1 cellular context compared by ENCODE assay signal in the genomic region with DNA sequence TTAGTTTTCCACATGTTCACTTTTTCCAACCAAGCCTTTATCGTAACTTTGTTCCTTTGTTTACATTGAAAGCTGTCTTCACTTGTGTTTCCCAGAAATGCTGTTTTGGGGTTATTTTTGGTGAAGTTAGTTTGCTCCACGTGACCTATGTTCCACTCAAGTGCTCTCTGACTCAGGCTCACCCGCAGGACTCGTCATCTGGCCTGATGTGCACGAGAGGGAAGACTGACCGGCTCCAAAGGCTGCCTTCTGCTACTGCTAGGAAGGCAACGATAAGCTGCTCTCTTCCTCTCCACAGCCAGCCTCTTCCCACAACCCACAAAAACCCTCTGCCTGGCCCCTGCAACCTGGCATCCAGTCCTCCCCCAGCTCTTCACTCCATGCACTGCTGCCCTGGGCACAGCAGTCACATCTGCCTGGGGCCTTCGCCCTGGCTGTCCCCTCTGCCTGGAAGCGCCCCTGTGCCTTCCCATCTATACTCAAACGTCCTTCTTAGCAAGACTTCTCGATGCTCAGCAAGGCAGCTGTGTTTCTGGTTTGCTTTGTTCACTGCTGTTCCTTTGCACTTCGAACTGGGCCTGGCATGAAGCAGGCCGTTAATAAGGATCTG.
TF ChIP-seq lines count a peak whose summit lies in the region.

No MANE protein-coding gene starts in this region.

TF ChIP-seq in IMR-90, 13 proteins besides CTCF, POLR2A, EP300 and RAD21:
- TF ChIP-seq RCOR1 (IDR thresholded peaks at IDR 0.05; ENCODE audit: insufficient replicate concordance, low read length) (no peak), CHD1 (IDR thresholded peaks at IDR 0.05; ENCODE audit: low read depth, low read length) (no peak), MAFK (IDR thresholded peaks at IDR 0.05; ENCODE audit: low read depth, low read length) (no peak), SMC3 (IDR thresholded peaks at IDR 0.05; ENCODE audit: low read depth, low read length) (no peak), NFE2L2 (IDR thresholded peaks at IDR 0.05; ENCODE audit: low read depth, low read length) (no peak), FOS (IDR thresholded peaks at IDR 0.05; ENCODE audit: low read depth, low read length) (peak; percentile 85), BHLHE40 (IDR thresholded peaks at IDR 0.05; ENCODE audit: low read depth, low read length) (peak; percentile 99), MAZ (IDR thresholded peaks at IDR 0.05; ENCODE audit: borderline replicate concordance, low read depth, low read length) (no peak; the same call in 1 of the 2 replicates), MXI1 (IDR thresholded peaks at IDR 0.05; ENCODE audit: borderline replicate concordance, low read depth, low read length) (peak; percentile 18; the same call in 1 of the 2 replicates), CEBPB (IDR thresholded peaks at IDR 0.05; ENCODE audit: low read depth, low read length) (no peak), RFX5 (IDR thresholded peaks at IDR 0.05; ENCODE audit: low read depth, low read length) (no peak)
- TF ChIP-seq, protein P1, sequence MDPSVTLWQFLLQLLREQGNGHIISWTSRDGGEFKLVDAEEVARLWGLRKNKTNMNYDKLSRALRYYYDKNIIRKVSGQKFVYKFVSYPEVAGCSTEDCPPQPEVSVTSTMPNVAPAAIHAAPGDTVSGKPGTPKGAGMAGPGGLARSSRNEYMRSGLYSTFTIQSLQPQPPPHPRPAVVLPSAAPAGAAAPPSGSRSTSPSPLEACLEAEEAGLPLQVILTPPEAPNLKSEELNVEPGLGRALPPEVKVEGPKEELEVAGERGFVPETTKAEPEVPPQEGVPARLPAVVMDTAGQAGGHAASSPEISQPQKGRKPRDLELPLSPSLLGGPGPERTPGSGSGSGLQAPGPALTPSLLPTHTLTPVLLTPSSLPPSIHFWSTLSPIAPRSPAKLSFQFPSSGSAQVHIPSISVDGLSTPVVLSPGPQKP (IDR thresholded peaks at IDR 0.05; ENCODE audit: borderline replicate concordance, low read depth, low read length): no peak
- TF ChIP-seq, protein P2, sequence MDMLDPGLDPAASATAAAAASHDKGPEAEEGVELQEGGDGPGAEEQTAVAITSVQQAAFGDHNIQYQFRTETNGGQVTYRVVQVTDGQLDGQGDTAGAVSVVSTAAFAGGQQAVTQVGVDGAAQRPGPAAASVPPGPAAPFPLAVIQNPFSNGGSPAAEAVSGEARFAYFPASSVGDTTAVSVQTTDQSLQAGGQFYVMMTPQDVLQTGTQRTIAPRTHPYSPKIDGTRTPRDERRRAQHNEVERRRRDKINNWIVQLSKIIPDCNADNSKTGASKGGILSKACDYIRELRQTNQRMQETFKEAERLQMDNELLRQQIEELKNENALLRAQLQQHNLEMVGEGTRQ (IDR thresholded peaks at IDR 0.05; ENCODE audit: low read depth, low read length): peak; percentile 98
